ENCODE assay signal across 8 cellular contexts in the genomic region with DNA sequence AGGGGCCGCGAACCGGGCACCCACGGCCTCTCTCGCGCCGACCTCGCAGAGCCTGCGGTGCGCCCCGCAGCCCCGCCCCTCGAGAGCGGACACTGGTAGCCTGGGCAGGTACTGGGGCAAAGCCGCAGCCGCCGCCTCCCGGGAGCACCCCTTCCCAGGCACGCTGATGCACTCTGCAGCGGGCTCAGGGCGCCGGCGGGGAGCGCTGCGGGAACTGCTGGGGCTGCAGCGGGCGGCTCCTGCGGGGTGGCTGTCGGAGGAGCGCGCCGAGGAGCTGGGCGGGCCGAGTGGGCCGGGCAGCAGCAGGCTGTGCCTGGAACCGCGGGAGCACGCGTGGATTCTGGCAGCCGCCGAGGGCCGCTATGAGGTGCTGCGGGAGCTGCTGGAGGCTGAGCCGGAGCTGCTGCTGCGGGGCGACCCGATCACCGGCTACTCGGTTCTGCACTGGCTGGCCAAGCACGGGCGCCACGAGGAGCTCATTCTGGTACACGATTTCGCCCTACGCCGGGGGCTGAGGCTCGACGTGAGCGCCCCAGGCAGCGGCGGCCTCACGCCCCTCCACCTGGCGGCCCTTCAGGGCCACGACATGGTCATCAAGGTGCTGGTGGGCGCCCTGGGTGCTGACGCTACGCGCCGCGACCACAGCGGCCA. TPM values are rescaled to one million over a fixed set of nuclear protein-coding genes. Genes with fewer than 3 reads are reported as not detected.
DNase-seq lines count a peak whose midpoint lies in the region; ATAC-seq and TF ChIP-seq lines count a peak whose summit lies in the region.

No MANE protein-coding gene starts in this region.

- TF ChIP-seq CTCF in WI38 (IDR thresholded peaks at IDR 0.05; ENCODE audit: low read depth, low read length) (no peak), GM10248 (IDR thresholded peaks at IDR 0.05; ENCODE audit: control extremely low read depth, extremely low read depth, low read depth, missing control alignments) (no peak)

- CTCF ChIA-PET in GM10248 (lab: Yijun Ruan, JAX) = interaction anchor here (0.8 to 3.2 kb wide), 9 partner anchors 12 to 277 kb away, joined by 3 to 24 read pairs (median 4); no protein-coding TSS in a partner anchor

- DNase-seq in NCI-H1092 treated with DMSO at 0.1 percent for 48 hours (lab: John Stamatoyannopoulos, UW) (peak; percentile 4), NCI-H1092 (lab: John Stamatoyannopoulos, UW) (no peak), myocyte (ENCODE audit: low read depth) (peak; percentile 24), GM10248 (ENCODE audit: extremely low spot score) (no peak), superior temporal gyrus (ENCODE audit: extremely low spot score) (no peak)
- peak; percentile 15 for DNase-seq in effector CD4-positive, alpha-beta T cell

- no peak for ATAC-seq in HG03045 (IDR thresholded peaks at IDR 0.05; ENCODE audit: unreplicated experiment)

- POLR2A ChIA-PET in GM10248 (lab: Yijun Ruan, JAX) = interaction anchor here (1.8 to 2.3 kb wide), 3 partner anchors 17 to 33 kb away, joined by 6 to 14 read pairs (median 9); a partner anchor contains a TSS

- H3K4me3 ChIP-seq in WI38 (ENCODE audit: low read depth, low read length) = peak overlapping the region; percentile 54

RNA-seq across cellular contexts. Expression of a gene that starts 0.4 kb away (rescaled TPM):
- 0.31 TPM in 1 of 2 replicates, not detected in the other for total RNA-seq in myocyte
- 0.20 TPM for polyA plus RNA-seq in myocyte (2012)

RNA-seq across cellular contexts. Expression of a gene that starts 32.6 kb away (rescaled TPM):
- total RNA-seq in myocyte = 4,489 and 7,031 TPM in 2 replicates
- 1,918 TPM for polyA plus RNA-seq in myocyte (2012)

Comparison
In these comparisons a context has a peak if more than half of its experiments do, and no peak if none do; other contexts are left out.
1. DNase-seq: peak in NCI-H1092 treated with DMSO at 0.1 percent for 48 hours (single experiment), effector CD4-positive, alpha-beta T cell (single experiment) and myocyte (single experiment); none in NCI-H1092 (single experiment), GM10248 (single experiment) and superior temporal gyrus (single experiment).